18 cellular contexts compared by ENCODE assay signal in genomic region chrX:20487227-20487626, GRCh38.
DNase-seq lines count a peak whose midpoint lies in the region; ATAC-seq and TF ChIP-seq lines count a peak whose summit lies in the region.
"Had no signal": no experiment of that assay in that cellular context is flagged by ENCODE, and none has a peak within 500 bp of the region (broad histone marks: within the 10 kb centered on the region; RNA-seq: fewer than 3 reads in every experiment).

No MANE protein-coding gene starts in this region.

- H3K36me3 ChIP-seq in ovary (no peaks in the 10 kb centered on the region), left lung (no peaks in the 10 kb centered on the region)

- TF ChIP-seq POLR2A in ovary (IDR thresholded peaks at IDR 0.05), result no peak

- H3K4me1 ChIP-seq in ovary (ENCODE audit: insufficient read depth), result no peaks in the 10 kb centered on the region
- no peaks in the 10 kb centered on the region for H3K4me1 ChIP-seq in left lung

- intact Hi-C loops in ovary (cut with DNase I) (no loop called here), left lung (cut with DNase I) (no loop called here)

- H3K9me3 ChIP-seq in ovary (no peaks in the 10 kb centered on the region), left lung (no peaks in the 10 kb centered on the region)

- no peak for TF ChIP-seq EP300 in ovary (IDR thresholded peaks at IDR 0.05)

- H3K4me3 ChIP-seq in ovary (no peak overlapping the region), left lung (no peak overlapping the region)

- H3K27me3 ChIP-seq in ovary, result no peaks in the 10 kb centered on the region
- no peaks in the 10 kb centered on the region for H3K27me3 ChIP-seq in left lung

- WGBS in ovary, 3 donors, result 57 to 70% (median 63%) methylated on average over 1 of the region's 1 CpG

- DNase-seq in DMS53 treated with DMSO at 0.1 percent for 48 hours (lab: John Stamatoyannopoulos, UW; ENCODE audit: unreplicated experiment) (peak; percentile 32), M059J (ENCODE audit: low read depth) (peak; percentile 56), astrocyte of the hippocampus (ENCODE audit: low read depth, low spot score) (peak; percentile 17), inferior parietal cortex (ENCODE audit: extremely low spot score) (peak; percentile 8), ovary (no peak), left lung (no peak)
- no peak for DNase-seq in effector CD4-positive, alpha-beta T cell
- DNase-seq: activated CD4-positive, alpha-beta T cell treated with anti-CD3 and anti-CD28 coated beads, Interleukin-2, amount 10 ng/mL, durations not matched to agents 24 days and 14 days; anterior cingulate cortex; effector memory CD4-positive, alpha-beta T cell; kidney glomerular epithelial cell; NCI-H1436; NCI-H510A; RPMI8226; stimulated activated CD4-positive, alpha-beta T cell treated with anti-CD3 and anti-CD28 coated beads, Interleukin-1b, Interleukin-23, amount 100 ng/mL, for 48 hours; stimulated activated CD8-positive, alpha-beta memory T cell treated with anti-CD3 and anti-CD28 coated beads, Interleukin-4, amount 100 ng/mL, for 48 hours; trophoblast cell had no signal

- ATAC-seq in HG03025 (IDR thresholded peaks at IDR 0.05; ENCODE audit: low FRiP score, unreplicated experiment) (no peak), left lung (no peak)

- H3K27ac ChIP-seq in ovary (no peak overlapping the region), left lung (no peak overlapping the region)

- TF ChIP-seq CTCF in ovary (IDR thresholded peaks at IDR 0.05) (no peak), left lung (IDR thresholded peaks at IDR 0.05) (no peak)

Comparison
In these comparisons a context has a peak if more than half of its experiments do, and no peak if none do; other contexts are left out.
1. DNase-seq: peak in DMS53 treated with DMSO at 0.1 percent for 48 hours (single experiment), M059J (single experiment), astrocyte of the hippocampus (single experiment) and inferior parietal cortex (single experiment); none in ovary (0 of 5), left lung (0 of 2) and effector CD4-positive, alpha-beta T cell (single experiment).